22 cellular contexts compared by ENCODE assay signal in the genomic region with DNA sequence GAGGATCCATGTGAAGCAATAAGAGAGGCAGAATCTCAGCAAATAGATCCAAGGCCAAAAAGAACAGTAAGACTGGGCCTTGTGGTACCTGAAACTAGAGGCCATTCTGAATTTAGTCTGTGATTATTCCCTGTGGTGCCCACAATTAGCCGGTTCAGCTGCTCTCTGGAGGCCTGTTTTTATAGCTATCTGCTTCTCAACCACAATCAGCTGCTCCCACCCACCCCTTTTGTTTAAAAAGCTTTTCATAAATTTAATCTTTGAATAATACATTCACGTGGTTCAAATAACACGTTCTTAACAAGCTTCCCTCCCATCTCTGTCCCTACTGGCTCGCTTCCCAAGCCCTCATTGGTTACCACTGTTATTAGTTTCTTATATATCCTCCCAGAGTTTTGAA. TPM values are rescaled to one million over a fixed set of nuclear protein-coding genes. Genes with fewer than 3 reads are reported as not detected.
"Had no signal": no experiment of that assay in that cellular context is flagged by ENCODE, and none has a peak within 500 bp of the region (broad histone marks: within the 10 kb centered on the region; RNA-seq: fewer than 3 reads in every experiment).

No MANE protein-coding gene starts in this region.

- H3K36me3 ChIP-seq: colonic mucosa, transverse colon had no signal

- H3K4me3 Mint-ChIP-seq: activated CD4-positive, alpha-beta T cell treated with anti-CD3 and anti-CD28 coated beads, Interleukin-2, amount 10 ng/mL, durations not matched to agents 7 days and 5 days; activated CD8-positive, alpha-beta T cell treated with anti-CD3 and anti-CD28 coated beads, Interleukin-2, amount 10 ng/mL, durations not matched to agents 7 days and 5 days; activated naive CD4-positive, alpha-beta T cell treated with anti-CD3 and anti-CD28 coated beads, Interleukin-2, amount 50 U/mL, for 24 hours; central memory CD8-positive, alpha-beta T cell; nephron progenitor cell had no signal

- H3K27ac ChIP-seq: ascending aorta, colonic mucosa, transverse colon had no signal

- H3K27me3 ChIP-seq: ascending aorta, colonic mucosa, transverse colon had no signal

- H3K36me3 Mint-ChIP-seq: activated naive CD4-positive, alpha-beta T cell treated with anti-CD3 and anti-CD28 coated beads, Interleukin-2, amount 50 U/mL, for 24 hours had no signal

- H3K9me3 ChIP-seq: ascending aorta, colonic mucosa, transverse colon had no signal

- DNase-seq: activated CD4-positive, alpha-beta T cell treated with anti-CD3 and anti-CD28 coated beads, Interleukin-2, amount 10 ng/mL, durations not matched to agents 7 days and 5 days; activated CD8-positive, alpha-beta memory T cell treated with anti-CD3 and anti-CD28 coated beads, Interleukin-2, amount 50 U/mL, for 4 hours; activated CD8-positive, alpha-beta T cell treated with anti-CD3 and anti-CD28 coated beads, Interleukin-2, amount 10 ng/mL, durations not matched to agents 7 days and 5 days; activated effector memory CD4-positive, alpha-beta T cell treated with anti-CD3 and anti-CD28 coated beads, Interleukin-2, amount 50 U/mL, for 16 hours; activated T-cell treated with anti-CD3 and anti-CD28 coated beads, Interleukin-2, amount 50 U/mL, for 48 hours; colonic mucosa; erythroblast; foreskin melanocyte; glutamatergic neuron; hippocampal formation; left colon; nephron progenitor cell; nucleus accumbens; posterior cingulate gyrus; stimulated activated naive CD8-positive, alpha-beta T cell treated with anti-CD3 and anti-CD28 coated beads, Interleukin-15, Interleukin-2, amounts not matched to agents 100 U/mL and 50 U/mL, for 24 hours; substantia nigra; T1000; transverse colon had no signal

- H3K9me3 Mint-ChIP-seq: activated CD4-positive, alpha-beta T cell treated with anti-CD3 and anti-CD28 coated beads, Interleukin-2, amount 10 ng/mL, durations not matched to agents 7 days and 5 days; activated naive CD4-positive, alpha-beta T cell treated with anti-CD3 and anti-CD28 coated beads, Interleukin-2, amount 50 U/mL, for 24 hours; central memory CD8-positive, alpha-beta T cell; nephron progenitor cell had no signal

- ATAC-seq: activated CD8-positive, alpha-beta T cell treated with anti-CD3 and anti-CD28 coated beads, Interleukin-2, amount 10 ng/mL, durations not matched to agents 7 days and 5 days; left colon; stimulated activated naive CD8-positive, alpha-beta T cell treated with anti-CD3 and anti-CD28 coated beads, Interleukin-15, Interleukin-2, amounts not matched to agents 100 U/mL and 50 U/mL, for 24 hours had no signal

- H3K4me3 ChIP-seq: ascending aorta, colonic mucosa, lung, transverse colon had no signal

- H3K4me1 Mint-ChIP-seq: activated naive CD4-positive, alpha-beta T cell treated with anti-CD3 and anti-CD28 coated beads, Interleukin-2, amount 50 U/mL, for 24 hours; central memory CD8-positive, alpha-beta T cell; nephron progenitor cell had no signal

- H3K27ac Mint-ChIP-seq: activated CD4-positive, alpha-beta T cell treated with anti-CD3 and anti-CD28 coated beads, Interleukin-2, amount 10 ng/mL, durations not matched to agents 7 days and 5 days; activated CD8-positive, alpha-beta T cell treated with anti-CD3 and anti-CD28 coated beads, Interleukin-2, amount 10 ng/mL, durations not matched to agents 7 days and 5 days; activated naive CD4-positive, alpha-beta T cell treated with anti-CD3 and anti-CD28 coated beads, Interleukin-2, amount 50 U/mL, for 24 hours; nephron progenitor cell had no signal

- H3K27me3 Mint-ChIP-seq: activated CD4-positive, alpha-beta T cell treated with anti-CD3 and anti-CD28 coated beads, Interleukin-2, amount 10 ng/mL, durations not matched to agents 7 days and 5 days; activated naive CD4-positive, alpha-beta T cell treated with anti-CD3 and anti-CD28 coated beads, Interleukin-2, amount 50 U/mL, for 24 hours; central memory CD8-positive, alpha-beta T cell had no signal

- H3K4me1 ChIP-seq: ascending aorta, colonic mucosa, transverse colon had no signal

RNA-seq across cellular contexts. Expression of a gene that starts 18.0 kb away (rescaled TPM):
- total RNA-seq: ascending aorta had no signal
